24 cellular contexts compared by ENCODE assay signal in the genomic region with DNA sequence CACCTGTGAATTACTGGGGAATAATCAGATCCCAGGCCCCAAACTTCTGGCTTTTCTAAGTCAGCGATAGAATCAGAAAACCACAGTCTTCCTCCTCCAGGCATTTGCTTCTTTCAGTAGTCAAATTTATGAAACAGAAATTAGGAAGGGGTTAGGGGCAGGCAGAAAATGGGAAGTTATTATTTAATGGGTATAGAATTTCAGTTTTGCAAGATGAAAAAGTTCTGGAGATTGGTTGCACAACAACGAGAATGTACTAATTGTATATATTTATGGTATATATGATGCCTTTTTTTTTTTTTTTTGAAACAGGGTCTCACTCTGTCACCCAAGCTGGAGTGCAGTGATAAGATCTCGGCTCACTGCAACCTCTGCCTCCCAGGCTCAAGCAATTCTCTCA. TPM values are rescaled to one million over a fixed set of nuclear protein-coding genes. Genes with fewer than 3 reads are reported as not detected.
DNase-seq lines count a peak whose midpoint lies in the region; ATAC-seq and TF ChIP-seq lines count a peak whose summit lies in the region.
"Had no signal": no experiment of that assay in that cellular context is flagged by ENCODE, and none has a peak within 500 bp of the region (broad histone marks: within the 10 kb centered on the region; RNA-seq: fewer than 3 reads in every experiment).

No MANE protein-coding gene starts in this region.

- no peaks in the 10 kb centered on the region for H4K20me1 ChIP-seq in Karpas-422 (ENCODE audit: insufficient read depth, low read depth, low read length)
- no peaks in the 10 kb centered on the region for H4K20me1 ChIP-seq in OCI-LY3 (ENCODE audit: insufficient read depth, low read length)

- H3K9me2 ChIP-seq in Karpas-422 (replicated peaks; ENCODE audit: insufficient read depth, low read length): no peaks in the 10 kb centered on the region

- H3K4me3 ChIP-seq in Karpas-422 (ENCODE audit: low read length) (peak overlapping the region; percentile 3; the same call in 1 of the 2 replicates), OCI-LY3 (ENCODE audit: low read length) (peak overlapping the region; percentile 34)
- H3K4me3 ChIP-seq: esophagus muscularis mucosa, MG63, PC-9, stomach, transverse colon had no signal

- no peak overlapping the region for H3K4me3 Mint-ChIP-seq in activated naive CD4-positive, alpha-beta T cell treated with anti-CD3 and anti-CD28 coated beads, Interleukin-2, amount 10 ng/mL, durations not matched to agents 7 days and 5 days
- H3K4me3 Mint-ChIP-seq: activated B cell treated with CpG ODN at 0.5 μM for 24 hours; activated naive CD8-positive, alpha-beta T cell treated with anti-CD3 and anti-CD28 coated beads, Interleukin-2, amount 10 ng/mL, durations not matched to agents 7 days and 5 days; CD4-positive, alpha-beta T cell had no signal

- H3K4me1 ChIP-seq in Karpas-422 (ENCODE audit: low read length): peaks cover 24% of the 10 kb centered on the region
- H3K4me1 ChIP-seq in OCI-LY3 (ENCODE audit: low read length): peaks cover 28% of the 10 kb centered on the region
- H3K4me1 ChIP-seq: stomach, transverse colon had no signal

- H3K79me2 ChIP-seq in Karpas-422 (ENCODE audit: low read length) (no peaks in the 10 kb centered on the region), OCI-LY3 (ENCODE audit: low read length) (no peaks in the 10 kb centered on the region)

- H3K27ac Mint-ChIP-seq in activated naive CD4-positive, alpha-beta T cell treated with anti-CD3 and anti-CD28 coated beads, Interleukin-2, amount 10 ng/mL, durations not matched to agents 7 days and 5 days: no peak overlapping the region
- H3K27ac Mint-ChIP-seq: activated B cell treated with CpG ODN at 0.5 μM for 24 hours; activated naive CD8-positive, alpha-beta T cell treated with anti-CD3 and anti-CD28 coated beads, Interleukin-2, amount 10 ng/mL, durations not matched to agents 7 days and 5 days; CD4-positive, alpha-beta T cell had no signal

- TF ChIP-seq CTCF in OCI-LY3 (IDR thresholded peaks at IDR 0.05; ENCODE audit: low read depth, low read length): no peak

- ATAC-seq in HG03108 (IDR thresholded peaks at IDR 0.05; ENCODE audit: unreplicated experiment): no peak

- no peaks in the 10 kb centered on the region for H3K36me3 Mint-ChIP-seq in activated naive CD4-positive, alpha-beta T cell treated with anti-CD3 and anti-CD28 coated beads, Interleukin-2, amount 10 ng/mL, durations not matched to agents 7 days and 5 days
- H3K36me3 Mint-ChIP-seq: activated naive CD8-positive, alpha-beta T cell treated with anti-CD3 and anti-CD28 coated beads, Interleukin-2, amount 10 ng/mL, durations not matched to agents 7 days and 5 days had no signal

- peak overlapping the region; percentile 46 for H3K4me2 ChIP-seq in Karpas-422 (ENCODE audit: low read depth, low read length, poor library complexity, severe bottlenecking)
- H3K4me2 ChIP-seq in OCI-LY3 (ENCODE audit: low read length): peak overlapping the region; percentile 59
- H3K4me2 ChIP-seq: PC-9 had no signal

- peak overlapping the region; percentile 49 for H3K27ac ChIP-seq in Karpas-422 (ENCODE audit: low read length)
- peak overlapping the region; percentile 1; the same call in 1 of the 2 replicates for H3K27ac ChIP-seq in OCI-LY3 (ENCODE audit: low read length)
- H3K27ac ChIP-seq: esophagus muscularis mucosa, PC-9, stomach, transverse colon had no signal

- DNase-seq in AML-193 (lab: John Stamatoyannopoulos, UW) (peak; percentile 48 to 81), Karpas-422 (peak; percentile 74), germinal center (ENCODE audit: low spot score) (peak; percentile 35), AG20443 (ENCODE audit: low spot score) (no peak)
- no peak for DNase-seq in activated T-cell treated with anti-CD3 and anti-CD28 coated beads, Interleukin-2, amount 50 U/mL, for 1 hour
- no peak for DNase-seq in activated naive CD4-positive, alpha-beta T cell treated with anti-CD3 and anti-CD28 coated beads, Interleukin-2, amount 10 ng/mL, durations not matched to agents 7 days and 5 days
- DNase-seq: activated B cell treated with CpG ODN at 0.5 μM for 24 hours; activated CD4-positive, alpha-beta T cell treated with anti-CD3 and anti-CD28 coated beads, Interleukin-2, amount 50 U/mL, for 48 hours; activated naive CD8-positive, alpha-beta T cell treated with anti-CD3 and anti-CD28 coated beads, Interleukin-2, amount 10 ng/mL, durations not matched to agents 7 days and 5 days; CD4-positive, alpha-beta T cell; HCEC 1CT; IMR-90; mammary epithelial cell; MG63; NCI-H1694 treated with DMSO at 0.1 percent for 48 hours; NCI-H526; nucleus accumbens; PC-9; stomach; transverse colon had no signal

- H3K36me3 ChIP-seq in Karpas-422 (ENCODE audit: insufficient read depth, low read length) (no peaks in the 10 kb centered on the region), OCI-LY3 (replicated peaks; ENCODE audit: low read depth, low read length) (no peaks in the 10 kb centered on the region)
- H3K36me3 ChIP-seq: MG63, stomach, transverse colon had no signal

- no peaks in the 10 kb centered on the region for H3K9me3 Mint-ChIP-seq in activated naive CD4-positive, alpha-beta T cell treated with anti-CD3 and anti-CD28 coated beads, Interleukin-2, amount 10 ng/mL, durations not matched to agents 7 days and 5 days
- H3K9me3 Mint-ChIP-seq: activated B cell treated with CpG ODN at 0.5 μM for 24 hours; activated naive CD8-positive, alpha-beta T cell treated with anti-CD3 and anti-CD28 coated beads, Interleukin-2, amount 10 ng/mL, durations not matched to agents 7 days and 5 days; CD4-positive, alpha-beta T cell had no signal

- CTCF ChIA-PET in activated naive CD4-positive, alpha-beta T cell treated with anti-CD3 and anti-CD28 coated beads, Interleukin-2, amount 10 ng/mL, durations not matched to agents 7 days and 5 days (lab: Charles Lee): no interaction called here

- H3K9me3 ChIP-seq in Karpas-422 (ENCODE audit: low read length) (no peaks in the 10 kb centered on the region), OCI-LY3 (ENCODE audit: insufficient read depth, low read length) (no peaks in the 10 kb centered on the region)
- H3K9me3 ChIP-seq: esophagus muscularis mucosa, MG63, stomach, transverse colon had no signal

- no peaks in the 10 kb centered on the region for H3K4me1 Mint-ChIP-seq in activated naive CD4-positive, alpha-beta T cell treated with anti-CD3 and anti-CD28 coated beads, Interleukin-2, amount 10 ng/mL, durations not matched to agents 7 days and 5 days
- H3K4me1 Mint-ChIP-seq: activated naive CD8-positive, alpha-beta T cell treated with anti-CD3 and anti-CD28 coated beads, Interleukin-2, amount 10 ng/mL, durations not matched to agents 7 days and 5 days had no signal

- peak overlapping the region; percentile 0 for H2AFZ ChIP-seq in Karpas-422 (ENCODE audit: low read length)
- no peak overlapping the region for H2AFZ ChIP-seq in OCI-LY3 (ENCODE audit: low read depth, low read length)
- H2AFZ ChIP-seq: PC-9 had no signal

- H3K27me3 ChIP-seq in Karpas-422 (ENCODE audit: low read length): no peaks in the 10 kb centered on the region
- H3K27me3 ChIP-seq in OCI-LY3 (ENCODE audit: low read depth, low read length): 0 out of 2 replicates have a peak, but pooled peaks cover 3% of the 10 kb centered on the region
- H3K27me3 ChIP-seq: esophagus muscularis mucosa, MG63, stomach, transverse colon had no signal

- peak overlapping the region; percentile 45 for H3K9ac ChIP-seq in Karpas-422 (ENCODE audit: low read length)
- H3K9ac ChIP-seq in OCI-LY3 (ENCODE audit: low read length): no peak overlapping the region; the same call in 1 of the 2 replicates

- no peaks in the 10 kb centered on the region for H3K27me3 Mint-ChIP-seq in activated naive CD4-positive, alpha-beta T cell treated with anti-CD3 and anti-CD28 coated beads, Interleukin-2, amount 10 ng/mL, durations not matched to agents 7 days and 5 days
- H3K27me3 Mint-ChIP-seq: activated B cell treated with CpG ODN at 0.5 μM for 24 hours; CD4-positive, alpha-beta T cell had no signal

RNA-seq across cellular contexts. Expression of a gene that starts 23.5 kb away (rescaled TPM):
- total RNA-seq in Karpas-422 (2014; rRNA removed; shearing (Covaris generic); ENCODE audit: low replicate concordance): 24.4 and 38.0 TPM in 2 replicates

RNA-seq across cellular contexts. Expression of a gene that starts 23.9 kb away (rescaled TPM):
- 47.5 and 91.1 TPM in 2 replicates for total RNA-seq in Karpas-422 (2014; rRNA removed; shearing (Covaris generic); ENCODE audit: low replicate concordance)

RNA-seq across cellular contexts. Expression of a gene that starts 35.2 kb away (rescaled TPM):
- total RNA-seq in Karpas-422 (2014; rRNA removed; shearing (Covaris generic); ENCODE audit: low replicate concordance): 0.72 and 1.3 TPM in 2 replicates
- total RNA-seq: kidney epithelial cell, transverse colon had no signal

Comparison
In these comparisons a context has a peak if more than half of its experiments do, and no peak if none do; other contexts are left out.
1. DNase-seq: peak in AML-193 (2 of 2), Karpas-422 (single experiment) and germinal center (single experiment); none in activated T-cell treated with anti-CD3 and anti-CD28 coated beads, Interleukin-2, amount 50 U/mL, for 1 hour (single experiment), activated naive CD4-positive, alpha-beta T cell treated with anti-CD3 and anti-CD28 coated beads, Interleukin-2, amount 10 ng/mL, durations not matched to agents 7 days and 5 days (single experiment) and AG20443 (single experiment).